8 cellular contexts compared by ENCODE assay signal in the genomic region with DNA sequence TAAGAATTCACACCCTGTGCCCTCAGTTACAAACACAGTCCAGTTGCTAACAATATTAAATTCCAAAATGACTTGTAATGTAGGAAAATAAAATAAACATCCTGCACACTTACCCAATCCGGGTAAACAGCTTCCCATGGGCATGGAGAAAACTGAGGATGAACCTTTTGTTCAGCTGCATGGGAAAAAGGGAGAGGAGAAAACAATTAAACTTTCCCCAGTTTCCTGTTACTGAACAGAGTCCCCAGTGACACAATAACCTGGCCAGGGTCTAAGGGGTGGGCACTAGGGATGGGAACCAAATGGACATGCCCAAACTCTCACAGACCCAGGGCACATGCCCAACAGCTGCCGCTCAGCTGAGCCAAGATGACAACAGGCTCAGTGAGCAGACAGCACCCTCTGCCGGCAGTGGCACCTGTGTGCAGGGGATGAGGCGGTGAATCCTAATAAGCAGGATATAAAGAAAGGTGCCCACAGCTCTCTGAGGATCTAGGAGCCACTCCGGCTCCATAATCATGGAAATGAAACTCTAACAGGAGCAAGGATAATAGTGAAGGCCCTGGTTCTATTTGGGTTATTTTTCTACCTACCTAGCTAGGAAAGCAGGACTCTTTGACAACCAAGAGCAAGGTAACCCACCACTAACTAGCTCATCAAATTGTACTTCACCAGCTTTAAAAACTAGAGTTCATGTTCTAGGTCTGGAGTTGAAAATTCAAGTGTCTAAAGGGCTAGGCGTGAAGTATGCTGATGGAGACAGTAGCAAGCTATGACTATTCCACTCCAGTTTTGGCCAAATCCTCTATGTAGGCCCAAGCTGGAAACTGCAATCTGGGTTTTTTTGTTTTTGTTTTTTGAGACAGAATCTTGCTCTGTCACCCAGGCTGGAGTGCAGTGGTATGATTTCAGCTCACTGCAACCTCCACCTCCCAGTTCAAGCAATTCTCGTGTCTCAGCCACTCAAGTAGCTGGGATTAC. TPM values are rescaled to one million over a fixed set of nuclear protein-coding genes. Genes with fewer than 3 reads are reported as not detected.
DNase-seq lines count a peak whose midpoint lies in the region; ATAC-seq and TF ChIP-seq lines count a peak whose summit lies in the region.

No MANE protein-coding gene starts in this region.

- DNase-seq in GDM1 (lab: John Stamatoyannopoulos, UW), result peak; percentile 66
- DNase-seq in KBM-7, result peak; percentile 78
- peak; percentile 75 for DNase-seq in RKO (ENCODE audit: low spot score)
- peak; percentile 65 to 71 for DNase-seq in activated T-helper 1 cell treated with anti-CD3 and anti-CD28 coated beads, Interleukin-2, amount 50 U/mL, for 16 hours (ENCODE audit: low read depth in 1 of 2, low spot score in 1 of 2)
- DNase-seq in fibroblast of peridontal ligament (ENCODE audit: extremely low read depth), result peak; percentile 94
- DNase-seq in stimulated activated naive CD4-positive, alpha-beta T cell treated with Interleukin-2 at 50 U/mL for 16 hours (lab: John Stamatoyannopoulos, UW), result peak; percentile 78

- no peak overlapping the region for H2AFZ ChIP-seq in neural cell (ENCODE audit: low read depth, low read length)

- no peak for ATAC-seq in HG03354 (IDR thresholded peaks at IDR 0.05; ENCODE audit: poor library complexity, severe bottlenecking, unreplicated experiment)

- in situ Hi-C loops in KBM-7 (cut with MboI; ENCODE audit: low pct_unique_long_range_greater_than_20kb, low sequenced_read_pairs), result loop anchor here (25.0 kb wide), 1 partner anchor 183 kb away; a partner anchor contains a TSS

- no peak overlapping the region for H3K27ac ChIP-seq in neural cell (ENCODE audit: low read length)

- H3K9me2 ChIP-seq in neural cell (ENCODE audit: insufficient read depth, low read length), result no peaks in the 10 kb centered on the region

- TF ChIP-seq CTCF in neural cell (IDR thresholded peaks at IDR 0.05; ENCODE audit: poor library complexity, severe bottlenecking), result peak; percentile 89

- H3K9me3 ChIP-seq in neural cell (ENCODE audit: low read length), result no peaks in the 10 kb centered on the region

- H3K4me3 ChIP-seq in neural cell (ENCODE audit: low read length), result no peak overlapping the region

- no peaks in the 10 kb centered on the region for H3K27me3 ChIP-seq in neural cell (ENCODE audit: insufficient read depth, low read depth, low read length)

- TF ChIP-seq EP300 in neural cell (conservative IDR thresholded peaks at IDR 0.05; ENCODE audit: poor library complexity, severe bottlenecking), result no peak

- H3F3A ChIP-seq in neural cell (ENCODE audit: insufficient read depth, low read length, poor library complexity, severe bottlenecking), result no peaks in the 10 kb centered on the region

- TF ChIP-seq RAD21 in neural cell (conservative IDR thresholded peaks at IDR 0.05), result peak; percentile 89

- H3K4me2 ChIP-seq in neural cell (ENCODE audit: low read length), result no peak overlapping the region

- no peaks in the 10 kb centered on the region for H3K79me2 ChIP-seq in neural cell (replicated peaks; ENCODE audit: insufficient read depth, low read length)

- no peaks in the 10 kb centered on the region for H3K36me3 ChIP-seq in neural cell (ENCODE audit: insufficient read depth, low read length)

- no peaks in the 10 kb centered on the region for H4K20me1 ChIP-seq in neural cell (ENCODE audit: insufficient read depth)

- H3K9ac ChIP-seq in neural cell (ENCODE audit: low read length), result no peak overlapping the region

TF ChIP-seq in neural cell, 6 proteins besides CTCF, POLR2A, EP300 and RAD21:
- TF ChIP-seq POLR2AphosphoS5 (IDR thresholded peaks at IDR 0.05), result no peak
- TF ChIP-seq SMC3 (conservative IDR thresholded peaks at IDR 0.05; ENCODE audit: poor library complexity), result peak; percentile 83
TF ChIP-seq in neural cell: peak in this region for 1.

RNA-seq across cellular contexts. Expression of a gene that starts 58.8 kb away (rescaled TPM):
- polyA plus RNA-seq in neural cell, result 13.9 and 17.5 TPM in 2 replicates
- 29.7 and 30.7 TPM in 2 replicates for polyA minus RNA-seq in neural cell

RNA-seq across cellular contexts. Expression of a gene that starts 58.9 kb away (rescaled TPM):
- 30.0 and 69.0 TPM in 2 replicates for polyA plus RNA-seq in neural cell
- polyA minus RNA-seq in neural cell, result 43.6 and 45.3 TPM in 2 replicates
